ENCODE assay signal across 30 cellular contexts in genomic region chr3:12279591-12280326, GRCh38. TPM values are rescaled to one million over a fixed set of nuclear protein-coding genes. Genes with fewer than 3 reads are reported as not detected.
"Had no signal": no experiment of that assay in that cellular context is flagged by ENCODE, and none has a peak within 500 bp of the region (broad histone marks: within the 10 kb centered on the region; RNA-seq: fewer than 3 reads in every experiment).

No MANE protein-coding gene starts in this region.

- H3K4me1 Mint-ChIP-seq: neural crest cell; stimulated activated naive CD8-positive, alpha-beta T cell treated with anti-CD3 and anti-CD28 coated beads, Interleukin-15, amount 100 ng/mL, for 72 hours had no signal

- H3K4me3 Mint-ChIP-seq: naive thymus-derived CD4-positive, alpha-beta T cell; neural crest cell; stimulated activated naive CD8-positive, alpha-beta T cell treated with anti-CD3 and anti-CD28 coated beads, Interleukin-15, amount 100 ng/mL, for 72 hours had no signal

- H3K36me3 ChIP-seq: esophagus squamous epithelium, heart right ventricle, neutrophil, suprapubic skin, transverse colon, upper lobe of right lung, uterus had no signal

- H3K27me3 Mint-ChIP-seq: progenitor cell of endocrine pancreas had no signal

- H3K4me1 ChIP-seq: parathyroid adenoma, suprapubic skin, upper lobe of right lung, uterus had no signal

- H3K9me3 Mint-ChIP-seq: neural crest cell; stimulated activated naive CD8-positive, alpha-beta T cell treated with anti-CD3 and anti-CD28 coated beads, Interleukin-15, amount 100 ng/mL, for 72 hours had no signal

- H2AFZ ChIP-seq: parathyroid adenoma had no signal

- DNase-seq: dermis blood vessel endothelial cell; effector memory CD4-positive, alpha-beta T cell; erythroblast; esophagus squamous epithelium; foreskin melanocyte; glutamatergic neuron; heart right ventricle; hypothalamus; mesenchymal stem cell; midbrain; naive thymus-derived CD4-positive, alpha-beta T cell; stimulated activated CD4-positive, alpha-beta T cell treated with anti-CD3 and anti-CD28 coated beads, Interleukin-12 subunit alpha, Interleukin-12 subunit beta, amount 100 ng/mL, for 4 hours; stimulated activated CD4-positive, alpha-beta T cell treated with anti-CD3 and anti-CD28 coated beads, Interleukin-1b, Interleukin-23, amount 100 ng/mL, for 48 hours; stimulated activated CD4-positive, alpha-beta T cell treated with anti-CD3 and anti-CD28 coated beads, Interleukin-4, amount 100 ng/mL, for 1 hour; stimulated activated CD8-positive, alpha-beta memory T cell treated with anti-CD3 and anti-CD28 coated beads, Interleukin-4, amount 100 ng/mL, for 48 hours; stimulated activated naive CD4-positive, alpha-beta T cell; stimulated activated naive CD8-positive, alpha-beta T cell treated with anti-CD3 and anti-CD28 coated beads, Interleukin-15, amount 100 ng/mL, for 72 hours; transverse colon; upper lobe of right lung; uterus had no signal

- H3K9me3 ChIP-seq: esophagus squamous epithelium, neutrophil, suprapubic skin, transverse colon, upper lobe of right lung, uterus had no signal

- H3K36me3 Mint-ChIP-seq: naive thymus-derived CD4-positive, alpha-beta T cell had no signal

- H3K27me3 ChIP-seq: heart right ventricle, suprapubic skin, upper lobe of right lung, uterus had no signal

- FAIRE-seq: endometrium, keratinocyte had no signal

- H3K4me2 ChIP-seq: smooth muscle cell had no signal

- H3K27ac Mint-ChIP-seq: naive thymus-derived CD4-positive, alpha-beta T cell; progenitor cell of endocrine pancreas; stimulated activated naive CD8-positive, alpha-beta T cell treated with anti-CD3 and anti-CD28 coated beads, Interleukin-15, amount 100 ng/mL, for 72 hours had no signal

- H3K79me2 ChIP-seq: parathyroid adenoma had no signal

- H3K9ac ChIP-seq: parathyroid adenoma had no signal

- H3K4me3 ChIP-seq: coronary artery, esophagus squamous epithelium, heart right ventricle, smooth muscle cell, suprapubic skin, transverse colon, upper lobe of right lung, uterus had no signal

- H3K27ac ChIP-seq: coronary artery, esophagus squamous epithelium, heart right ventricle, neutrophil, parathyroid adenoma, suprapubic skin, upper lobe of right lung, uterus had no signal

- ATAC-seq: heart right ventricle; naive thymus-derived CD4-positive, alpha-beta T cell; sciatic nerve; stimulated activated naive CD8-positive, alpha-beta T cell treated with anti-CD3 and anti-CD28 coated beads, Interleukin-15, amount 100 ng/mL, for 72 hours; upper lobe of right lung had no signal

RNA-seq across cellular contexts. Expression of gene PPARG, which starts 9.1 kb away (rescaled TPM):
- total RNA-seq: neural crest cell had no signal
- polyA plus RNA-seq: naive thymus-derived CD4-positive, alpha-beta T cell had no signal
